ENCODE assay signal across 1 cellular context in the genomic region with DNA sequence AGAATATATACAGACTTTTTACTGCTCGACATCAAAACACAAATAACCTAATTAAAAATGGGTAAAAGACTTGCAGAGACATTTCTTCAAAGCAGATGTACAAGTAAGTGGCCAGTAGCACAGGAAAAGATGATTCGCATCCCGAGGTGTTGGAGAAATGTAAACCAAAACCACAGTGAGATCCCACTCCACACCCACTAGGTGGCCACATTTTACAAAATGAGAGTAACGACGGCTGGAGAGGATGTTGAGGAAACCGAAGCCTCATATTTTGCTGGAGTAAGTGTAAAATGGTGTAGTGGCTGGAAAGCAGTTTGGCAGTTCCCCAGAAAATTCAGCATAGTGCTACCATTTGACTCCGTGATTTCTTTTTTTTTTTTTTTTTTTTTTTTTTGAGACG.
A peak's percentile ranks its signal among the peaks of the same experiment; 100 is the strongest.
TF ChIP-seq lines count a peak whose summit lies in the region.

No MANE protein-coding gene starts in this region.

TF ChIP-seq in GM12878, 131 proteins besides CTCF, POLR2A, EP300 and RAD21:
- TF ChIP-seq NR2C1 (IDR thresholded peaks at IDR 0.05), result no peak
- peak; percentile 61 for TF ChIP-seq RUNX3 (IDR thresholded peaks at IDR 0.05; ENCODE audit: low read length)
